Comparison of ENCODE assay signal across 10 cellular contexts in the genomic region with DNA sequence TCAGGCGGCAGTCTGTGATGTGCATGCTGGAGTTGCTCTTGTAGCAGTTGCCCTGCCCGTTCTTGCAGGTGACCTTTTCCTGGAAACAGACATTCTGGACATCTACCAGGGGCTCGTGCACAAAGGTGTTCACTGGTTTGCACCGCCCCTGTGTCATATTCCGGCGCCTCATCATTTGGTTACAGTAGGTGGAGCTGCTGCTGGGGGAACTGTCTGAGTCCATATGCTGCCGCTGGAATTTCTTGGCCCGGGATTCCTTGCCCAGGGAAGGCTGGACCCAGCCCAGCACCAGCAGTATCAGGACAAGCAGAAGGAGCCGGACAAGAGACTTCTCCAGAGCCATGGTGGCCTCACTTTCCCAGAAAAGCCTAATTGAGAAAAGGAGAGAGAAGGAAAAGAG. TPM values are rescaled to one million over a fixed set of nuclear protein-coding genes. Genes with fewer than 3 reads are reported as not detected.
A peak's percentile ranks its signal among the peaks of the same experiment; 100 is the strongest.
DNase-seq lines count a peak whose midpoint lies in the region; ATAC-seq lines count a peak whose summit lies in the region.
"Had no signal": no experiment of that assay in that cellular context is flagged by ENCODE, and none has a peak within 500 bp of the region (broad histone marks: within the 10 kb centered on the region; RNA-seq: fewer than 3 reads in every experiment).

No MANE protein-coding gene starts in this region.

- intact Hi-C loops in left cardiac atrium (cut with DNase I) = loop anchor here in 1 of 2 donors (10.0 kb wide), 1 partner anchor 53 kb away; no protein-coding TSS in a partner anchor

- DNase-seq in left cardiac atrium = peak; percentile 53
- DNase-seq in nucleus accumbens (lab: John Stamatoyannopoulos, UW) = peak in 37 of 56 donors; percentile 10 to 65 (median 36)
- DNase-seq in activated effector memory CD4-positive, alpha-beta T cell treated with Interleukin-2 at 50 U/mL for 16 hours = no peak
- DNase-seq in epidermal melanocyte (ENCODE audit: insufficient read length, low spot score) = no peak
- DNase-seq: DMS153, NCI-H345 had no signal

- H3K27ac ChIP-seq in angular gyrus (ENCODE audit: low read depth, low read length) = peak overlapping the region; percentile 95
- H3K27ac ChIP-seq in urinary bladder (ENCODE audit: low read depth) = no peak overlapping the region
- H3K27ac ChIP-seq: prostate gland had no signal

- H3K36me3 ChIP-seq in urinary bladder (ENCODE audit: insufficient read depth) = no peaks in the 10 kb centered on the region
- H3K36me3 ChIP-seq: prostate gland had no signal

- ATAC-seq in left cardiac atrium (peak; percentile 35 to 39), GM21423 (IDR thresholded peaks at IDR 0.05; ENCODE audit: unreplicated experiment) (no peak)

- H3K4me3 ChIP-seq in urinary bladder (ENCODE audit: low read depth, low read length) = peak overlapping the region; percentile 12

- H3K4me1 ChIP-seq in urinary bladder (ENCODE audit: insufficient read depth) = no peaks in the 10 kb centered on the region
- H3K4me1 ChIP-seq: prostate gland had no signal

- WGBS in urinary bladder = 41% methylated on average over 9 of the region's 9 CpGs

RNA-seq across cellular contexts. Expression of gene RNASE1, which starts 0.9 kb away (rescaled TPM):
- 100 to 1,000 TPM; 295 to 632 TPM for total RNA-seq in left cardiac atrium
- total RNA-seq in urinary bladder = 139 TPM
- 323 TPM for polyA plus RNA-seq in urinary bladder

RNA-seq across cellular contexts. Expression of gene RNASE6, which starts 20.7 kb away (rescaled TPM):
- total RNA-seq in left cardiac atrium (10 to 100 TPM in 1 of 2 donors, 1 to 10 TPM in 1; 6.9 to 16.1 TPM), urinary bladder (5.6 TPM)
- 18.0 TPM for polyA plus RNA-seq in urinary bladder

RNA-seq across cellular contexts. Expression of gene EDDM3B, which starts 33.5 kb away (rescaled TPM):
- not detected for total RNA-seq in left cardiac atrium
- total RNA-seq in urinary bladder = not detected
- not detected for polyA plus RNA-seq in urinary bladder
- total RNA-seq: prostate gland had no signal

RNA-seq across cellular contexts. Expression of gene EDDM3A, which starts 56.0 kb away (rescaled TPM):
- total RNA-seq in left cardiac atrium (not detected), urinary bladder (not detected)
- polyA plus RNA-seq in urinary bladder = not detected
- total RNA-seq: prostate gland had no signal

Comparison
In these comparisons a context has a peak if more than half of its experiments do, and no peak if none do; other contexts are left out.
1. DNase-seq: peak in left cardiac atrium (single experiment) and nucleus accumbens (37 of 56); none in activated effector memory CD4-positive, alpha-beta T cell treated with Interleukin-2 at 50 U/mL for 16 hours (single experiment) and epidermal melanocyte (single experiment).